ENCODE assay signal across 8 cellular contexts in genomic region chr1:218346391-218347204, GRCh38. TPM values are rescaled to one million over a fixed set of nuclear protein-coding genes. Genes with fewer than 3 reads are reported as not detected.
DNase-seq lines count a peak whose midpoint lies in the region; ATAC-seq lines count a peak whose summit lies in the region.

No MANE protein-coding gene starts in this region.

- H3K27ac Mint-ChIP-seq in naive B cell, result peak overlapping the region in 3 of 6 donors; percentile 92 to 98 (median 97)

- ATAC-seq in naive B cell (ENCODE audit: low read depth in 2 of 2), result no peak
- ATAC-seq in GM18519 (IDR thresholded peaks at IDR 0.05; ENCODE audit: low FRiP score, unreplicated experiment), result no peak
- no peak for ATAC-seq in GM18870 (IDR thresholded peaks at IDR 0.05; ENCODE audit: unreplicated experiment)
- no peak for ATAC-seq in HG03280 (IDR thresholded peaks at IDR 0.05; ENCODE audit: unreplicated experiment)

- peak overlapping the region; percentile 68 for H3K27ac ChIP-seq in epithelial cell of prostate

- no peak overlapping the region for H3K4me3 Mint-ChIP-seq in naive B cell

- DNase-seq in NCI-H146 (lab: John Stamatoyannopoulos, UW) (peak; percentile 54), NCI-H146 treated with DMSO at 0.1 percent for 48 hours (lab: John Stamatoyannopoulos, UW; ENCODE audit: unreplicated experiment) (no peak), NOMO-1 treated with DMSO at 0.1 percent for 48 hours (lab: John Stamatoyannopoulos, UW; ENCODE audit: unreplicated experiment) (peak; percentile 34), epithelial cell of prostate (ENCODE audit: low read depth, low spot score) (no peak), naive B cell (peak; percentile 31)

- no peaks in the 10 kb centered on the region for H3K36me3 Mint-ChIP-seq in naive B cell

- H3K27me3 Mint-ChIP-seq in naive B cell, result no peaks in the 10 kb centered on the region

- no peaks in the 10 kb centered on the region for H3K9me3 Mint-ChIP-seq in naive B cell

- H3K4me1 Mint-ChIP-seq in naive B cell, result peaks cover 38 to 55% (median 47%) of the 10 kb centered on the region in 3 donors

RNA-seq across cellular contexts. Expression of gene TGFB2, which starts 1.5 kb away (rescaled TPM):
- 1 to 10 TPM in 1 of 6 donors, under 1 TPM in 4, not detected in 1; 0.23 to 1.1 (median 0.43) TPM for polyA plus RNA-seq in naive B cell (ENCODE audit: low read depth in 6 of 6)

Comparison
In these comparisons a context has a peak if more than half of its experiments do, and no peak if none do; other contexts are left out.
1. DNase-seq: peak in NCI-H146 (single experiment), NOMO-1 treated with DMSO at 0.1 percent for 48 hours (single experiment) and naive B cell (single experiment); none in NCI-H146 treated with DMSO at 0.1 percent for 48 hours (single experiment) and epithelial cell of prostate (single experiment).